12 cellular contexts compared by ENCODE assay signal in the genomic region with DNA sequence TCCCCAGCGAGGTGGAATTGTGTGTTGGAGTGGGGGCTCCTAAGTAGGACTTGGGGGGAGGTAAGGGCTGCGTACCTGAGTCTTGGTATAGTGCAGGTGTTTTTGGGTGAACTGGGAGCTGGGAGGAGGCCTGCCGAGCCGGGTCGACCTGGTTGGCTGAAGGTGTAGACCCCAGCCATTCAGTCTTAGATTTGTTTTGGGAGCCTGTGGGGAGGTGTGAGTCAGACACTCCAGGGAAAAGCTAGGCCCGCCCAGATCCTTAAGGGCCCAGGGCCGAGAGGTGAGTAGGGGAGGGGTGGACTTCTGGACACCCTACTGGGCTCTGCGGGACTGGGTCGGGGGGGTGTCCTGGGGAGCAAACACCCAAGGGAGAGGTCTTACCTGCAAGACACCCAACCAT. TPM values are rescaled to one million over a fixed set of nuclear protein-coding genes. Genes with fewer than 3 reads are reported as not detected.
DNase-seq lines count a peak whose midpoint lies in the region; ATAC-seq and TF ChIP-seq lines count a peak whose summit lies in the region.
"Had no signal": no experiment of that assay in that cellular context is flagged by ENCODE, and none has a peak within 500 bp of the region (broad histone marks: within the 10 kb centered on the region; RNA-seq: fewer than 3 reads in every experiment).

No MANE protein-coding gene starts in this region.

- H3K9me3 ChIP-seq in ES-I3 (ENCODE audit: control insufficient read depth, insufficient read depth, low read length) = no peaks in the 10 kb centered on the region
- no peaks in the 10 kb centered on the region for H3K9me3 ChIP-seq in trophoblast cell (ENCODE audit: insufficient read depth, low read depth, low read length)

- no peak overlapping the region for H2BK12ac ChIP-seq in trophoblast cell (ENCODE audit: low read length)

- H3K4me1 Mint-ChIP-seq in WTC11 = peaks cover 14% of the 10 kb centered on the region
- H3K4me1 Mint-ChIP-seq in endothelial cell (ENCODE audit: unreplicated experiment) = peaks cover 2% of the 10 kb centered on the region

- H4K12ac ChIP-seq in trophoblast cell (ENCODE audit: low read depth, low read length) = no peak overlapping the region

- no peak overlapping the region for H3K23ac ChIP-seq in trophoblast cell (ENCODE audit: low read length)

- CTCF ChIA-PET in WTC11 (lab: Charles Lee) = interaction anchor here (0.7 kb wide), 1 partner anchor 87 kb away, joined by 3 read pairs; no protein-coding TSS in a partner anchor

- no peak overlapping the region for H3K18ac ChIP-seq in trophoblast cell (ENCODE audit: low read length)

- peaks cover 5% of the 10 kb centered on the region; the same call in 1 of the 2 replicates for H3K4me1 ChIP-seq in ES-I3 (ENCODE audit: insufficient read depth, low read length)
- H3K4me1 ChIP-seq in trophoblast cell (ENCODE audit: control insufficient read depth in 1 of 2, insufficient read depth in 2 of 2, low read length in 2 of 2) = peaks cover 5 to 13% of the 10 kb centered on the region in 2 experiments

- peaks cover 4% of the 10 kb centered on the region for H3K79me2 ChIP-seq in trophoblast cell (ENCODE audit: control insufficient read depth, insufficient read depth, low read length, poor library complexity)

- no peak overlapping the region for H2BK120ac ChIP-seq in trophoblast cell (ENCODE audit: insufficient read depth, low read length, poor library complexity)

- H3K4me2 ChIP-seq in trophoblast cell (ENCODE audit: low read length) = peak overlapping the region; percentile 88

- TF ChIP-seq CTCF in WTC11 (IDR thresholded peaks at IDR 0.05) (no peak), endothelial cell (IDR thresholded peaks at IDR 0.05; ENCODE audit: unreplicated experiment) (no peak)

- POLR2A ChIA-PET in WTC11 (lab: Charles Lee) = interaction anchor here (1.9 kb wide), 1 partner anchor 11 kb away, joined by 9 read pairs; no protein-coding TSS in a partner anchor

- no peak overlapping the region for H2AFZ ChIP-seq in trophoblast cell (ENCODE audit: insufficient read depth, low read length, poor library complexity)

- no peak overlapping the region for H3K4ac ChIP-seq in trophoblast cell (ENCODE audit: low read depth, low read length)

- H3K9ac ChIP-seq in ES-I3 (ENCODE audit: low read depth, low read length) = peak overlapping the region; percentile 82
- H3K9ac ChIP-seq in trophoblast cell (ENCODE audit: low read length) = no peak overlapping the region

- no peak overlapping the region for H3K27ac ChIP-seq in trophoblast cell (ENCODE audit: low read depth, low read length)

- H4K8ac ChIP-seq in trophoblast cell (ENCODE audit: low read depth, low read length) = no peak overlapping the region

- H3K4me3 ChIP-seq in trophoblast cell (ENCODE audit: low read depth, low read length) = no peak overlapping the region

- no peak overlapping the region for H2AK5ac ChIP-seq in trophoblast cell (ENCODE audit: low read length)

- no peak overlapping the region for H4K91ac ChIP-seq in trophoblast cell (ENCODE audit: low read depth, low read length)

- ATAC-seq in WTC11 (no peak), HG03571 (IDR thresholded peaks at IDR 0.05; ENCODE audit: unreplicated experiment) (no peak)

- H3K9me3 Mint-ChIP-seq in WTC11 (no peaks in the 10 kb centered on the region), endothelial cell (ENCODE audit: unreplicated experiment) (no peaks in the 10 kb centered on the region)

- H3K4me3 Mint-ChIP-seq in WTC11 (peak overlapping the region; percentile 81), endothelial cell (ENCODE audit: unreplicated experiment) (no peak overlapping the region)

- DNase-seq in WTC11 (ENCODE audit: low spot score) = no peak
- DNase-seq in iPS-NIHi7 (ENCODE audit: extremely low spot score) = peak; percentile 26
- DNase-seq in trophoblast cell = no peak
- no peak for DNase-seq in endothelial cell (ENCODE audit: low spot score)
- DNase-seq in COLO668 (lab: John Stamatoyannopoulos, UW; ENCODE audit: unreplicated experiment) = no peak
- DNase-seq in activated CD4-positive, alpha-beta T cell treated with anti-CD3 and anti-CD28 coated beads for 4 hours = no peak
- DNase-seq: activated CD4-positive, alpha-beta T cell treated with anti-CD3 and anti-CD28 coated beads for 1 hour; KBM-7; NCI-H2171; Right ventricle myocardium superior had no signal

- H3K27ac Mint-ChIP-seq in WTC11 (peak overlapping the region; percentile 24; the same call in 1 of the 2 replicates), endothelial cell (ENCODE audit: unreplicated experiment) (no peak overlapping the region)

- no CpG with 5 or more reads among the region's 9 CpGs for WGBS in trophoblast cell (ENCODE audit: extremely low coverage, insufficient coverage, insufficient read length)

- H3K36me3 ChIP-seq in ES-I3 (ENCODE audit: insufficient read depth, low read length) = no peaks in the 10 kb centered on the region
- peaks cover 7 to 11% of the 10 kb centered on the region in 2 experiments for H3K36me3 ChIP-seq in trophoblast cell (ENCODE audit: control insufficient read depth in 1 of 2, insufficient read depth in 2 of 2, low read length in 2 of 2)

- H3K36me3 Mint-ChIP-seq in WTC11 (peaks cover 3% of the 10 kb centered on the region; the same call in 1 of the 2 replicates), endothelial cell (ENCODE audit: low read depth, unreplicated experiment) (no peaks in the 10 kb centered on the region)

- peaks cover 13% of the 10 kb centered on the region for H3K27me3 Mint-ChIP-seq in WTC11 (ENCODE audit: low read depth)
- H3K27me3 Mint-ChIP-seq in endothelial cell (ENCODE audit: unreplicated experiment) = peaks cover 12% of the 10 kb centered on the region

- peaks cover 6% of the 10 kb centered on the region for H3K79me1 ChIP-seq in trophoblast cell (ENCODE audit: low read length)

- H3K27me3 ChIP-seq in trophoblast cell (ENCODE audit: insufficient read depth, low read length) = no peaks in the 10 kb centered on the region

- no peak overlapping the region for H2BK5ac ChIP-seq in trophoblast cell (ENCODE audit: low read depth, low read length, poor library complexity)

- H3K14ac ChIP-seq in trophoblast cell (ENCODE audit: low read length) = no peak overlapping the region

TF ChIP-seq in WTC11, 78 proteins besides CTCF, POLR2A, EP300 and RAD21 (continues in another document):
- no peak for TF ChIP-seq OVOL2 (CRISPR knock-in tag; IDR thresholded peaks at IDR 0.05; ENCODE audit: borderline replicate concordance)
- TF ChIP-seq FOXJ3 (CRISPR knock-in tag; IDR thresholded peaks at IDR 0.05; ENCODE audit: borderline replicate concordance) = no peak
- TF ChIP-seq, protein P1, sequence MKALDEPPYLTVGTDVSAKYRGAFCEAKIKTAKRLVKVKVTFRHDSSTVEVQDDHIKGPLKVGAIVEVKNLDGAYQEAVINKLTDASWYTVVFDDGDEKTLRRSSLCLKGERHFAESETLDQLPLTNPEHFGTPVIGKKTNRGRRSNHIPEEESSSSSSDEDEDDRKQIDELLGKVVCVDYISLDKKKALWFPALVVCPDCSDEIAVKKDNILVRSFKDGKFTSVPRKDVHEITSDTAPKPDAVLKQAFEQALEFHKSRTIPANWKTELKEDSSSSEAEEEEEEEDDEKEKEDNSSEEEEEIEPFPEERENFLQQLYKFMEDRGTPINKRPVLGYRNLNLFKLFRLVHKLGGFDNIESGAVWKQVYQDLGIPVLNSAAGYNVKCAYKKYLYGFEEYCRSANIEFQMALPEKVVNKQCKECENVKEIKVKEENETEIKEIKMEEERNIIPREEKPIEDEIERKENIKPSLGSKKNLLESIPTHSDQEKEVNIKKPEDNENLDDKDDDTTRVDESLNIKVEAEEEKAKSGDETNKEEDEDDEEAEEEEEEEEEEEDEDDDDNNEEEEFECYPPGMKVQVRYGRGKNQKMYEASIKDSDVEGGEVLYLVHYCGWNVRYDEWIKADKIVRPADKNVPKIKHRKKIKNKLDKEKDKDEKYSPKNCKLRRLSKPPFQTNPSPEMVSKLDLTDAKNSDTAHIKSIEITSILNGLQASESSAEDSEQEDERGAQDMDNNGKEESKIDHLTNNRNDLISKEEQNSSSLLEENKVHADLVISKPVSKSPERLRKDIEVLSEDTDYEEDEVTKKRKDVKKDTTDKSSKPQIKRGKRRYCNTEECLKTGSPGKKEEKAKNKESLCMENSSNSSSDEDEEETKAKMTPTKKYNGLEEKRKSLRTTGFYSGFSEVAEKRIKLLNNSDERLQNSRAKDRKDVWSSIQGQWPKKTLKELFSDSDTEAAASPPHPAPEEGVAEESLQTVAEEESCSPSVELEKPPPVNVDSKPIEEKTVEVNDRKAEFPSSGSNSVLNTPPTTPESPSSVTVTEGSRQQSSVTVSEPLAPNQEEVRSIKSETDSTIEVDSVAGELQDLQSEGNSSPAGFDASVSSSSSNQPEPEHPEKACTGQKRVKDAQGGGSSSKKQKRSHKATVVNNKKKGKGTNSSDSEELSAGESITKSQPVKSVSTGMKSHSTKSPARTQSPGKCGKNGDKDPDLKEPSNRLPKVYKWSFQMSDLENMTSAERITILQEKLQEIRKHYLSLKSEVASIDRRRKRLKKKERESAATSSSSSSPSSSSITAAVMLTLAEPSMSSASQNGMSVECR (CRISPR knock-in tag; IDR thresholded peaks at IDR 0.05; ENCODE audit: borderline replicate concordance) = no peak

RNA-seq across cellular contexts. Expression of a gene that starts 0.9 kb away (rescaled TPM):
- 29.9 to 36.5 TPM (median 32.2 TPM) in 3 replicates for total RNA-seq in WTC11 (2021)
- 24.9 and 27.6 TPM in 2 replicates for polyA plus RNA-seq in trophoblast cell (2013)
- total RNA-seq in endothelial cell (ENCODE audit: unreplicated experiment) = 0.44 TPM
- total RNA-seq: Right ventricle myocardium superior had no signal

RNA-seq across cellular contexts. Expression of a gene that starts 5.4 kb away (rescaled TPM):
- total RNA-seq in WTC11 (2021) (63.6 to 69.1 TPM (median 63.7 TPM) in 3 replicates), endothelial cell (ENCODE audit: unreplicated experiment) (20.7 TPM)
- polyA plus RNA-seq in trophoblast cell (2013) = 33.1 and 33.5 TPM in 2 replicates

RNA-seq across cellular contexts. Expression of a gene that starts 16.6 kb away (rescaled TPM):
- total RNA-seq in WTC11 (2021) (4.3 to 6.3 TPM (median 6.1 TPM) in 3 replicates), endothelial cell (ENCODE audit: unreplicated experiment) (1.5 TPM)
- polyA plus RNA-seq in trophoblast cell (2013) = 0.06 and 0.08 TPM in 2 replicates

RNA-seq across cellular contexts. Expression of a gene that starts 31.4 kb away (rescaled TPM):
- total RNA-seq in WTC11 (2021) = 0.18 to 0.35 TPM (median 0.21 TPM) in 3 replicates
- polyA plus RNA-seq in trophoblast cell (2013) = 0.08 and 0.14 TPM in 2 replicates
- total RNA-seq in endothelial cell (ENCODE audit: unreplicated experiment) = 0.23 TPM
- total RNA-seq: Right ventricle myocardium superior had no signal

RNA-seq across cellular contexts. Expression of a gene that starts 37.1 kb away (rescaled TPM):
- total RNA-seq in WTC11 (2021) = 18.5 to 33.1 TPM (median 30.2 TPM) in 3 replicates
- 0.08 TPM in 1 of 2 replicates, not detected in the other for polyA plus RNA-seq in trophoblast cell (2013)
- 0.21 TPM for total RNA-seq in endothelial cell (ENCODE audit: unreplicated experiment)

Comparison
In these comparisons a context has a peak if more than half of its experiments do, and no peak if none do; other contexts are left out.
1. RNA of a gene that starts 0.9 kb away (total RNA-seq): 29.9 to 36.5 TPM in WTC11; 0.44 TPM in endothelial cell (single experiment); every median in the first group is over 10 times any median in the second.